Comparison of ENCODE assay signal across 8 cellular contexts in genomic region chr6:130534627-130535026, GRCh38.
"Had no signal": no experiment of that assay in that cellular context is flagged by ENCODE, and none has a peak within 500 bp of the region (broad histone marks: within the 10 kb centered on the region; RNA-seq: fewer than 3 reads in every experiment).

No MANE protein-coding gene starts in this region.

- DNase-seq: GDM1, GF-D8 had no signal

- H3K4me3 ChIP-seq: GM12878 had no signal

- ATAC-seq: GM12878 had no signal

- FAIRE-seq: G401.6, GM12878, GM12891, GM12892, GM18507, GM19239 had no signal
